ENCODE assay signal across 9 cellular contexts in the genomic region with DNA sequence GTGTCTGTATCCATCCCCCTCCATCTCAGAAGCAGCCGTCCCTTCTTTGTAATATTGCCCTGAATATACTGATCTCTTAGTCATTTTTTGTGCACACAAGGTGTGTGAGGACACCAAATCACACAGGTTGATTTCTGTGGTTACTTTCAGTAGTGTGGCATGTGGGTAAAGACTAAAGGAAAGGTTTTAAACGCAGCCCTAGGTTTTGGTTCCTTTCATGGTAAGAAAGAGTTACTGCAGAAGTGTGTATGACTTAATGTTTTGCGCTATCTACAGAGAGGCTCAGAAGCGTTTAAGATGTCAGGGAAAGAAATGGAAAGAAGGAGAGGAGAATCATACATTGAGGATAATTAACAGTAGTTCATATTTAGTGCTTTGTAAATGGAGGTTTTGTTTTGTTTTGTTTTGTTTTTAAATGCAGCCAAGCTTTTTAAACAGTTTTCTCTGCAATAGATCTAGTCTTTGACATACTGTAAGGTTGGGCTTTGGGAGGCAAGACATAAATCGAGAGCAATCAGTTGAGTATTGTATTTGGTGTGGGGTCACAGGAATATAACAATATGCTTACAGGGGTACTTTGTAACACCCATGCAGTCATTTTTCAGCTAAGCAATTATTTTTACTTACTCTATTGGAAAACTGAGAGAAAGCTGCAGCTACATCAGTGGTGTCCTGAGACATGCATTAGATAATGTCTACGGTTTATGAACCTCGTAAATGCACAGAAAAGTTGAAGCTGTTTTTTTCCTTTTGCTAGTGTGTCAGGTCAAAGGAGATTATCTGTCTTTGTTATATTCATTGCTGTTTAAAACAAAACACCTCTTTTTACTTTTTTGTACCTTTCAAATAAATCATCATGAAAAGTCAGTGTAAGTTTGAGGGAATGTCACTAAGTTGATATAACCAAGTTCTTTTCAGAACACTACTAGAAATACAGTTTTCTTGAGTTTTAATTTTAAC. TPM values are rescaled to one million over a fixed set of nuclear protein-coding genes. Genes with fewer than 3 reads are reported as not detected.
DNase-seq lines count a peak whose midpoint lies in the region; ATAC-seq, FAIRE-seq and TF ChIP-seq lines count a peak whose summit lies in the region.
"Had no signal": no experiment of that assay in that cellular context is flagged by ENCODE, and none has a peak within 500 bp of the region (broad histone marks: within the 10 kb centered on the region; RNA-seq: fewer than 3 reads in every experiment).

No MANE protein-coding gene starts in this region.

- whole genome bisulfite sequencing in lower leg skin, 2 donors: 61 to 67% methylated on average over 7 of the region's 7 CpGs

- intact Hi-C loops in lower leg skin (cut with DNase I; ENCODE audit: low total_unique reads): no loop called here

- peak overlapping the region; percentile 92 for H3K4me3 ChIP-seq in endocrine pancreas (ENCODE audit: control insufficient read depth, insufficient read depth, low read length)
- no peak overlapping the region for H3K4me3 ChIP-seq in lower leg skin (ENCODE audit: low read depth, poor library complexity, severe bottlenecking)

- no peak for FAIRE-seq in frontal cortex (lab: Jason Lieb, UNC)

- peak; percentile 30 for ATAC-seq in GM18499 (IDR thresholded peaks at IDR 0.05; ENCODE audit: insufficient read depth, unreplicated experiment)
- no peak for ATAC-seq in HG03025 (IDR thresholded peaks at IDR 0.05; ENCODE audit: low FRiP score, unreplicated experiment)

- DNase-seq in NAMALWA (ENCODE audit: low spot score) (peak; percentile 42), retina (peak; percentile 62), lower leg skin (ENCODE audit: low spot score in 2 of 2) (no peak), RKO (ENCODE audit: low spot score) (no peak), frontal cortex (ENCODE audit: low spot score in 2 of 2) (no peak)
- DNase-seq: IMR-90 had no signal

- no peaks in the 10 kb centered on the region for H3K27me3 ChIP-seq in endocrine pancreas (ENCODE audit: control insufficient read depth, insufficient read depth, low read length)

- no peaks in the 10 kb centered on the region for H3K9me3 ChIP-seq in endocrine pancreas (ENCODE audit: control insufficient read depth, low read length)

- peaks cover 14% of the 10 kb centered on the region for H3K4me1 ChIP-seq in endocrine pancreas (ENCODE audit: control insufficient read depth, insufficient read depth, low read length)

- TF ChIP-seq POLR2A in lower leg skin (IDR thresholded peaks at IDR 0.05): no peak

- H3K36me3 ChIP-seq in endocrine pancreas (ENCODE audit: control insufficient read depth, insufficient read depth, low read length): no peaks in the 10 kb centered on the region

- H3K9ac ChIP-seq in endocrine pancreas (ENCODE audit: control insufficient read depth, insufficient read depth, low read length): peak overlapping the region; percentile 80

- no peak for TF ChIP-seq CTCF in lower leg skin (IDR thresholded peaks at IDR 0.05)

RNA-seq across cellular contexts. Expression of a gene that starts 1.9 kb away (rescaled TPM):
- total RNA-seq in lower leg skin: 1 to 10 TPM; 1.5 to 4.5 (median 3.7) TPM
- total RNA-seq in frontal cortex: 209 TPM

Comparison
In these comparisons a context has a peak if more than half of its experiments do, and no peak if none do; other contexts are left out.
1. DNase-seq: peak in NAMALWA (single experiment) and retina (single experiment); none in lower leg skin (0 of 2), RKO (single experiment) and frontal cortex (0 of 2).
2. RNA of a gene that starts 1.9 kb away (total RNA-seq): 209 TPM in frontal cortex (single experiment); 1.5 to 4.5 TPM in lower leg skin; every median in the first group is over 10 times any median in the second.